22 cellular contexts compared by ENCODE assay signal in the genomic region with DNA sequence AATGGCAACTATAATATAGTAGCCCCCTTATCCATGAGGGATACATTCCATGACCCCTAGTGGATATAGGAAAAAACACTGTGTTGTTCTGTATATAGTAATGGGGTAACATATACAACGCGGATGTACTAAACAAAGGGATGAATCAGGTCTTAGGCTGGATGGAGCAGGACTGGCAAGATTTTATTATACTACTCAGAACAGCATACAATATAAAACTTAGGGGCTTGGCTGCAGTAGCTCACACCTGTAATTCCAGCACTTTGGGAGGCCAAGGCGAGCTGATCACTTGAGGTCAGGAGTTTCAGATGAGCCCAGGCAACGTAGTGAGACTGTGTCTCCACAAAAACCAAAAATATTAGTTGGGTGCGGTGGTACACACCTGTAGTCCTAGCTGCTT.
"Had no signal": no experiment of that assay in that cellular context is flagged by ENCODE, and none has a peak within 500 bp of the region (broad histone marks: within the 10 kb centered on the region; RNA-seq: fewer than 3 reads in every experiment).

No MANE protein-coding gene starts in this region.

- H3K27ac ChIP-seq: HL-60, RWPE1, SJCRH30 had no signal

- H3K4me3 ChIP-seq: SJCRH30 had no signal

- H3K27me3 ChIP-seq: SJCRH30 had no signal

- DNase-seq: KBM-7, MV-4-11, NCI-H1048, NCI-H1105, NCI-H1417, NCI-H1436 treated with DMSO at 0.1 percent for 48 hours, NCI-H1694 treated with DMSO at 0.1 percent for 48 hours, NCI-H1930, NCI-H2081, NCI-H2107, NCI-H2227 treated with DMSO at 0.1 percent for 48 hours, NCI-H524 treated with DMSO at 0.1 percent for 48 hours, NCI-H69, NCI-H774, SHP77 treated with DMSO at 0.1 percent for 48 hours, SJCRH30, T-helper 1 cell had no signal

- H3K4me1 ChIP-seq: SJCRH30 had no signal

- H3K9me3 ChIP-seq: SJCRH30 had no signal

- ATAC-seq: Panc1, Right ventricle myocardium inferior, SK-N-SH treated with all-trans-retinoic acid at 6 μM for 48 hours had no signal
